ENCODE assay signal across 1 cellular context in the genomic region with DNA sequence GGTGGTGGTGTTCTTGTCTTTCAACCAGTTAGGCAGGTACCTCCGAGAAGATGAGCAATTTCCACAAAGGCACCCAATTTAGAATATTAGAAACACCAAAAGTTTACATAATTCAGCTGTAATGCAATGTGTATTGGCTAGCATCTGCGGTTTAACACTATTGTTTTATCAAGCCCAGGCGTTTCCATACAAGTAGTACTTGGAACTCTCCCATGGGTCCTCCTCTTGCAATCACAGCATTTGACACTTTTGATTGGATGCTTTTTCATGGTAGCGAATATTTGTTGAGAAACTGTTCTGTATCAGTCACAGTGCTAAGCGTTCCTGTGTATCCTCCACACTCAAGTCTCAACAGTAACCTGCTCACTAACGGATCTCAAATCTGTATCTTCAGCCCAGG.
TF ChIP-seq lines count a peak whose summit lies in the region.

No MANE protein-coding gene starts in this region.

TF ChIP-seq in WTC11, 78 proteins besides CTCF, POLR2A, EP300 and RAD21 (continued from another document):
- TF ChIP-seq, protein P1, sequence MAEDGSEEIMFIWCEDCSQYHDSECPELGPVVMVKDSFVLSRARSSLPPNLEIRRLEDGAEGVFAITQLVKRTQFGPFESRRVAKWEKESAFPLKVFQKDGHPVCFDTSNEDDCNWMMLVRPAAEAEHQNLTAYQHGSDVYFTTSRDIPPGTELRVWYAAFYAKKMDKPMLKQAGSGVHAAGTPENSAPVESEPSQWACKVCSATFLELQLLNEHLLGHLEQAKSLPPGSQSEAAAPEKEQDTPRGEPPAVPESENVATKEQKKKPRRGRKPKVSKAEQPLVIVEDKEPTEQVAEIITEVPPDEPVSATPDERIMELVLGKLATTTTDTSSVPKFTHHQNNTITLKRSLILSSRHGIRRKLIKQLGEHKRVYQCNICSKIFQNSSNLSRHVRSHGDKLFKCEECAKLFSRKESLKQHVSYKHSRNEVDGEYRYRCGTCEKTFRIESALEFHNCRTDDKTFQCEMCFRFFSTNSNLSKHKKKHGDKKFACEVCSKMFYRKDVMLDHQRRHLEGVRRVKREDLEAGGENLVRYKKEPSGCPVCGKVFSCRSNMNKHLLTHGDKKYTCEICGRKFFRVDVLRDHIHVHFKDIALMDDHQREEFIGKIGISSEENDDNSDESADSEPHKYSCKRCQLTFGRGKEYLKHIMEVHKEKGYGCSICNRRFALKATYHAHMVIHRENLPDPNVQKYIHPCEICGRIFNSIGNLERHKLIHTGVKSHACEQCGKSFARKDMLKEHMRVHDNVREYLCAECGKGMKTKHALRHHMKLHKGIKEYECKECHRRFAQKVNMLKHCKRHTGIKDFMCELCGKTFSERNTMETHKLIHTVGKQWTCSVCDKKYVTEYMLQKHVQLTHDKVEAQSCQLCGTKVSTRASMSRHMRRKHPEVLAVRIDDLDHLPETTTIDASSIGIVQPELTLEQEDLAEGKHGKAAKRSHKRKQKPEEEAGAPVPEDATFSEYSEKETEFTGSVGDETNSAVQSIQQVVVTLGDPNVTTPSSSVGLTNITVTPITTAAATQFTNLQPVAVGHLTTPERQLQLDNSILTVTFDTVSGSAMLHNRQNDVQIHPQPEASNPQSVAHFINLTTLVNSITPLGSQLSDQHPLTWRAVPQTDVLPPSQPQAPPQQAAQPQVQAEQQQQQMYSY (CRISPR knock-in tag; IDR thresholded peaks at IDR 0.05), result no peak
- TF ChIP-seq, protein P2, sequence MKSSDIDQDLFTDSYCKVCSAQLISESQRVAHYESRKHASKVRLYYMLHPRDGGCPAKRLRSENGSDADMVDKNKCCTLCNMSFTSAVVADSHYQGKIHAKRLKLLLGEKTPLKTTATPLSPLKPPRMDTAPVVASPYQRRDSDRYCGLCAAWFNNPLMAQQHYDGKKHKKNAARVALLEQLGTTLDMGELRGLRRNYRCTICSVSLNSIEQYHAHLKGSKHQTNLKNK (CRISPR knock-in tag; IDR thresholded peaks at IDR 0.05), result no peak
- TF ChIP-seq, protein P3, sequence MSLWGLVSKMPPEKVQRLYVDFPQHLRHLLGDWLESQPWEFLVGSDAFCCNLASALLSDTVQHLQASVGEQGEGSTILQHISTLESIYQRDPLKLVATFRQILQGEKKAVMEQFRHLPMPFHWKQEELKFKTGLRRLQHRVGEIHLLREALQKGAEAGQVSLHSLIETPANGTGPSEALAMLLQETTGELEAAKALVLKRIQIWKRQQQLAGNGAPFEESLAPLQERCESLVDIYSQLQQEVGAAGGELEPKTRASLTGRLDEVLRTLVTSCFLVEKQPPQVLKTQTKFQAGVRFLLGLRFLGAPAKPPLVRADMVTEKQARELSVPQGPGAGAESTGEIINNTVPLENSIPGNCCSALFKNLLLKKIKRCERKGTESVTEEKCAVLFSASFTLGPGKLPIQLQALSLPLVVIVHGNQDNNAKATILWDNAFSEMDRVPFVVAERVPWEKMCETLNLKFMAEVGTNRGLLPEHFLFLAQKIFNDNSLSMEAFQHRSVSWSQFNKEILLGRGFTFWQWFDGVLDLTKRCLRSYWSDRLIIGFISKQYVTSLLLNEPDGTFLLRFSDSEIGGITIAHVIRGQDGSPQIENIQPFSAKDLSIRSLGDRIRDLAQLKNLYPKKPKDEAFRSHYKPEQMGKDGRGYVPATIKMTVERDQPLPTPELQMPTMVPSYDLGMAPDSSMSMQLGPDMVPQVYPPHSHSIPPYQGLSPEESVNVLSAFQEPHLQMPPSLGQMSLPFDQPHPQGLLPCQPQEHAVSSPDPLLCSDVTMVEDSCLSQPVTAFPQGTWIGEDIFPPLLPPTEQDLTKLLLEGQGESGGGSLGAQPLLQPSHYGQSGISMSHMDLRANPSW (CRISPR knock-in tag; conservative IDR thresholded peaks at IDR 0.05; ENCODE audit: low read depth), result no peak
- TF ChIP-seq JUN (CRISPR knock-in tag; IDR thresholded peaks at IDR 0.05), result no peak
- no peak for TF ChIP-seq CBFB (CRISPR knock-in tag; IDR thresholded peaks at IDR 0.05; ENCODE audit: low read depth)
- TF ChIP-seq JAZF1 (CRISPR knock-in tag; IDR thresholded peaks at IDR 0.05), result no peak
- TF ChIP-seq MYBL2 (CRISPR knock-in tag; IDR thresholded peaks at IDR 0.05), result no peak
- TF ChIP-seq TEAD1 (CRISPR knock-in tag; IDR thresholded peaks at IDR 0.05), result no peak
- TF ChIP-seq ZNF121 (CRISPR knock-in tag; IDR thresholded peaks at IDR 0.05), result no peak
